8 cellular contexts compared by ENCODE assay signal in the genomic region with DNA sequence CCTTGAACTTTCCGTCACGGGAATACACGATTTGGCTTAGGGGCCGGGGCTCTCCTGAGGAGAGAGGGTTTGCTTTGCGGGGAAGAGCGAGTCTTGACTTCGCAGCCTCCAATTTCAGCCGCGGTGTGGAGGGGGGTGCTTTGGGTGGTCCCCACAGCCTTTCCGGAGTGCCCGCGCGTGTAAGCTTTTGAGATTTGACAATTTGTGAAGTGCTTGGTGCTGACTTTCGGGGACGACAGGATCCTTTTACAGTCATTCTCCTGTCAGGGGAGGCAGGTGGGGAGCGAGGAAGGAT. TPM values are rescaled to one million over a fixed set of nuclear protein-coding genes. Genes with fewer than 3 reads are reported as not detected.
DNase-seq lines count a peak whose midpoint lies in the region; ATAC-seq and TF ChIP-seq lines count a peak whose summit lies in the region.

No MANE protein-coding gene starts in this region.

- peak overlapping the region; percentile 68 for H3K4me3 Mint-ChIP-seq in stimulated activated effector memory CD8-positive, alpha-beta T cell treated with anti-CD3 and anti-CD28 coated beads, Interleukin-12 subunit alpha, Interleukin-12 subunit beta, amount 100 ng/mL, for 72 hours

- H3K9ac ChIP-seq in iPS-15b (ENCODE audit: low read depth, low read length), result no peak overlapping the region

- BruUV-seq in A673 (replicated peaks; lab: Mats Ljungman, UMichigan), result no TSS peak

- H3K27ac ChIP-seq in A673 (ENCODE audit: low read depth, low read length, poor library complexity, severe bottlenecking), result peak overlapping the region; percentile 77

- H3K4me3 ChIP-seq in A673 (ENCODE audit: low read depth, low read length, poor library complexity, severe bottlenecking) (peak overlapping the region; percentile 64), iPS-15b (ENCODE audit: low read depth, low read length) (peak overlapping the region; percentile 59)

- H3K27me3 ChIP-seq in A673 (replicated peaks; ENCODE audit: insufficient read depth, low read depth, low read length, poor library complexity), result no peaks in the 10 kb centered on the region
- H3K27me3 ChIP-seq in iPS-15b (ENCODE audit: control insufficient read depth, insufficient read depth, low read length), result peaks cover 28% of the 10 kb centered on the region

- H3K9me3 Mint-ChIP-seq in stimulated activated effector memory CD8-positive, alpha-beta T cell treated with anti-CD3 and anti-CD28 coated beads, Interleukin-12 subunit alpha, Interleukin-12 subunit beta, amount 100 ng/mL, for 72 hours, result no peaks in the 10 kb centered on the region

- POLR2A ChIA-PET in A673 (lab: Charles Lee; ENCODE audit: low non-redundant PET), result no interaction called here

- no peak for TF ChIP-seq CTCF in A673 (conservative IDR thresholded peaks at IDR 0.05; ENCODE audit: low read depth, low read length)

- H3K36me3 ChIP-seq in A673 (ENCODE audit: insufficient read depth, low read length, poor library complexity, severe bottlenecking), result no peaks in the 10 kb centered on the region
- no peaks in the 10 kb centered on the region for H3K36me3 ChIP-seq in iPS-15b (ENCODE audit: control insufficient read depth, insufficient read depth, low read length)

- no peaks in the 10 kb centered on the region for H3K9me3 ChIP-seq in A673 (ENCODE audit: low read depth, low read length, poor library complexity, severe bottlenecking)
- no peaks in the 10 kb centered on the region for H3K9me3 ChIP-seq in iPS-15b (ENCODE audit: control insufficient read depth, insufficient read depth, low read length)

- H3K4me1 Mint-ChIP-seq in stimulated activated effector memory CD8-positive, alpha-beta T cell treated with anti-CD3 and anti-CD28 coated beads, Interleukin-12 subunit alpha, Interleukin-12 subunit beta, amount 100 ng/mL, for 72 hours, result peaks cover 18% of the 10 kb centered on the region

- CTCF ChIA-PET in A673 (lab: Charles Lee), result interaction anchor here (0.6 kb wide), 1 partner anchor 182 kb away, joined by 4 read pairs; no protein-coding TSS in a partner anchor

- no peak overlapping the region for H3K27ac Mint-ChIP-seq in stimulated activated effector memory CD8-positive, alpha-beta T cell treated with anti-CD3 and anti-CD28 coated beads, Interleukin-12 subunit alpha, Interleukin-12 subunit beta, amount 100 ng/mL, for 72 hours

- peaks cover 5% of the 10 kb centered on the region for H3K36me3 Mint-ChIP-seq in stimulated activated effector memory CD8-positive, alpha-beta T cell treated with anti-CD3 and anti-CD28 coated beads, Interleukin-12 subunit alpha, Interleukin-12 subunit beta, amount 100 ng/mL, for 72 hours

- intact Hi-C loops in A673 (cut with micrococcal nuclease; ENCODE audit: unreplicated experiment), result no loop called here

- H3K4me1 ChIP-seq in A673 (ENCODE audit: insufficient read depth, low read length, poor library complexity, severe bottlenecking), result peaks cover 5% of the 10 kb centered on the region
- H3K4me1 ChIP-seq in iPS-15b (ENCODE audit: control insufficient read depth, insufficient read depth, low read length), result peaks cover 2% of the 10 kb centered on the region

- DNase-seq in A673 (ENCODE audit: low spot score), result no peak
- DNase-seq in activated T-helper 1 cell treated with Interleukin-2 at 50 U/mL for 16 hours (ENCODE audit: low read depth), result peak; percentile 3
- DNase-seq in stimulated activated effector memory CD8-positive, alpha-beta T cell treated with anti-CD3 and anti-CD28 coated beads, Interleukin-12 subunit alpha, Interleukin-12 subunit beta, amount 100 ng/mL, for 72 hours (ENCODE audit: low spot score in 2 of 2), result peak in 1 of 2 donors; percentile 44
- no peak for DNase-seq in activated effector memory CD4-positive, alpha-beta T cell treated with Interleukin-2 at 50 U/mL for 16 hours
- no peak for DNase-seq in NCI-H510A treated with DMSO at 0.1 percent for 48 hours (lab: John Stamatoyannopoulos, UW)

- ATAC-seq in HG02970 (IDR thresholded peaks at IDR 0.05; ENCODE audit: low FRiP score, unreplicated experiment) (peak; percentile 6), HG03039 (IDR thresholded peaks at IDR 0.05; ENCODE audit: unreplicated experiment) (no peak)
- peak; percentile 13 for ATAC-seq in stimulated activated effector memory CD8-positive, alpha-beta T cell treated with anti-CD3 and anti-CD28 coated beads, Interleukin-12 subunit alpha, Interleukin-12 subunit beta, amount 100 ng/mL, for 72 hours

RNA-seq across cellular contexts. Expression of a gene that starts 0.4 kb away (rescaled TPM):
- 13.0 and 14.1 TPM in 2 replicates for total RNA-seq in A673 (2021)
